Comparison of ENCODE assay signal across 8 cellular contexts in the genomic region with DNA sequence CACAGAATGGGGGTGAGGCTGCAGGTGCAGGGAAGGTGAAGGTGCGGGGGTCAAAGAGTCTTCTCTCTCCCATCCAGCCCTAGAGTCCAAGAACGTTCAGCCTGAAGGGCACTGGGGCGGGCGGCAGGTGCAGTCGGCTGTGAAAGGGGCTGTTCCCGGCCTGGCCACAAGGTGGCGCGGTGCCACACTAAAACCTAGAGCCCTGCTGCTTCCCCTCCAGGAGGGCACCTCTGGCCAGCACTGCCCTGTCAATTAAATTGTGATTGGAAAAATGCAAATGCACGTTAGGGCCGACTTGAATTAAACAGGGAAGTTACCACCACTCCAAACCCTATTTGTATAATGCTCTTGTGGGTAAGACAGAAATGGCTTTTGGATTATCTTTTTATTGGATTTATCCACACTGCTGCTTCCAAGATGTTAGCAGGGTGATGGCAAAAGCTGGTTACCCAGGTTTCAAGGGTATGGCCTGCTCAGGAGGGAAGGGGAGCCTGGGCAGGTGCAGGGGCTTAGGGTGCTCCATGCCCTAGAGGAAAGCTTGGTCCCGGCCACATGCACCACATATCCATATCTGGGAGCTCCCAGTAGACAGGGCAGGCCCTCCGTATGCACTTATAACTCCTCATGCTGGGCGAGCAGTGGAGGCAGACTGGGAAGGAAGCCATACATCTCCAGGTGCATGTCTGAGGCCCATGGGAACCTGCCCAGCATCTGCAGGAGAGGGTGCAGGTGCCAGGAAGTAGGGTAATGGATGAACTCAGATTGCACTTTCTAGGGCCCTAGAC.
DNase-seq lines count a peak whose midpoint lies in the region; ATAC-seq lines count a peak whose summit lies in the region.

No MANE protein-coding gene starts in this region.

- H3K27ac Mint-ChIP-seq in T-helper 17 cell: no peak overlapping the region

- no peak overlapping the region for H3K9ac ChIP-seq in adipocyte (ENCODE audit: low read length)

- H3K36me3 ChIP-seq in adipocyte (ENCODE audit: control insufficient read depth, insufficient read depth, low read length, severe bottlenecking): no peaks in the 10 kb centered on the region

- no peak overlapping the region for H3K4me3 ChIP-seq in adipocyte (ENCODE audit: low read length)

- H3K4me1 ChIP-seq in adipocyte (ENCODE audit: control insufficient read depth, insufficient read depth, low read length): peaks cover 12% of the 10 kb centered on the region

- ATAC-seq in T-helper 17 cell: peak; percentile 71
- peak; percentile 48 to 59 for ATAC-seq in left cardiac atrium
- ATAC-seq in HG03432 (IDR thresholded peaks at IDR 0.05; ENCODE audit: unreplicated experiment): no peak

- intact Hi-C loops in left cardiac atrium (cut with DNase I): loop anchor here (2.0 to 10.0 kb wide), 4 partner anchors 116 to 230 kb away; a partner anchor contains a TSS

- peaks cover 10% of the 10 kb centered on the region for H3K27me3 Mint-ChIP-seq in T-helper 17 cell

- no peaks in the 10 kb centered on the region for H3K9me3 ChIP-seq in T-helper 17 cell (ENCODE audit: control insufficient read depth, low read length, poor library complexity, severe bottlenecking)
- H3K9me3 ChIP-seq in adipocyte (ENCODE audit: control insufficient read depth, low read length): peaks cover 4% of the 10 kb centered on the region

- peak overlapping the region; percentile 25 for H3K4me3 Mint-ChIP-seq in T-helper 17 cell

- no peaks in the 10 kb centered on the region for H3K36me3 Mint-ChIP-seq in T-helper 17 cell (ENCODE audit: low read depth)

- H3K4me1 Mint-ChIP-seq in T-helper 17 cell: no peaks in the 10 kb centered on the region

- DNase-seq in AML-193 (lab: John Stamatoyannopoulos, UW) (peak; percentile 60 to 66), GM19240 (ENCODE audit: insufficient read length, low spot score) (peak; percentile 78), NCI-H1105 (lab: John Stamatoyannopoulos, UW) (peak; percentile 79), T-helper 17 cell (peak; percentile 47 to 67 (median 52)), adipocyte (ENCODE audit: low read depth) (peak; percentile 81), left cardiac atrium (peak; percentile 76), retina (peak; percentile 91)

- peaks cover 76% of the 10 kb centered on the region for H3K27me3 ChIP-seq in adipocyte (replicated peaks; ENCODE audit: control insufficient read depth, insufficient read depth, low read length)
